Comparison of ENCODE assay signal across 8 cellular contexts in genomic region chr5:54419573-54420423, GRCh38. TPM values are rescaled to one million over a fixed set of nuclear protein-coding genes. Genes with fewer than 3 reads are reported as not detected.
DNase-seq lines count a peak whose midpoint lies in the region; ATAC-seq, FAIRE-seq and TF ChIP-seq lines count a peak whose summit lies in the region.
"Not testable (repeated sequence)": the region's sequence is repeated elsewhere in the genome, so short reads cannot be mapped to it uniquely, and the experiment has no call there.

No MANE protein-coding gene starts in this region.

- TF ChIP-seq CTCF in WTC11 (IDR thresholded peaks at IDR 0.05) (peak; percentile 59), H1 (IDR thresholded peaks at IDR 0.05; ENCODE audit: control extremely low read depth in 1 of 3, insufficient read depth in 1 of 3, low read depth in 1 of 3, low read length in 3 of 3) (peak in 2 of 3 experiments; percentile 51 to 63; a peak in 2 of 4 replicates), smooth muscle cell (IDR thresholded peaks at IDR 0.05; ENCODE audit: borderline replicate concordance, insufficient read depth, poor library complexity, severe bottlenecking) (peak; percentile 90)

- H3K4me1 ChIP-seq in CD4-positive, alpha-beta memory T cell (ENCODE audit: insufficient read depth, low read length); H1 (replicated peaks in 1 of 4; ENCODE audit: control insufficient read depth in 3 of 4, insufficient read depth in 4 of 4, low read length in 3 of 4); smooth muscle cell (ENCODE audit: low read depth): not testable (repeated sequence)

- POLR2A ChIA-PET in CD4-positive, alpha-beta memory T cell (lab: Charles Lee; ENCODE audit: partially characterized antibody): interaction anchor here (1.2 kb wide), 1 partner anchor 109 kb away, joined by 5 read pairs; the partner anchor contains the start of gene ARL15
- POLR2A ChIA-PET in WTC11 (lab: Charles Lee) (interaction anchor here (1.0 kb wide), 1 partner anchor 17 kb away, joined by 5 read pairs; no protein-coding TSS in a partner anchor), H1 (lab: Charles Lee; ENCODE audit: partially characterized antibody) (interaction anchor here (1.3 kb wide), 1 partner anchor 176 kb away, joined by 4 read pairs; no protein-coding TSS in a partner anchor)

- not testable (repeated sequence) for H2BK20ac ChIP-seq in H1 (ENCODE audit: low read length)

- H4K5ac ChIP-seq in H1 (ENCODE audit: insufficient read length, low read depth, low read length): not testable (repeated sequence)

- not testable (repeated sequence) for H3K27ac ChIP-seq in CD4-positive, alpha-beta memory T cell (ENCODE audit: low read depth, low read length); H1 (ENCODE audit: low read depth, low read length); smooth muscle cell (ENCODE audit: low read depth)

- H2AK5ac ChIP-seq in H1 (ENCODE audit: low read depth, low read length): not testable (repeated sequence)

- not testable (repeated sequence) for H3K36me3 Mint-ChIP-seq in CD4-positive, alpha-beta memory T cell; WTC11

- H3K4me3 Mint-ChIP-seq in CD4-positive, alpha-beta memory T cell; WTC11: not testable (repeated sequence)

- not testable (repeated sequence) for H3K4ac ChIP-seq in H1 (replicated peaks; ENCODE audit: insufficient read length, low read depth, low read length)

- WGBS in H1 (ENCODE audit: extremely low coverage in 1 of 2, insufficient coverage in 1 of 2, insufficient read length in 1 of 2, insufficient replicate concordance in 2 of 2, low coverage in 1 of 2, low lambda C conversion rate in 2 of 2, missing lambda C conversion rate in 1 of 2), 2 experiments: 69% methylated on average over 10 of the region's 10 CpGs; no CpG with 5 or more reads in 1 of the 2 experiments
- WGBS in smooth muscle cell (ENCODE audit: low lambda C conversion rate): 65% methylated on average over 10 of the region's 10 CpGs

- not testable (repeated sequence) for H3K79me2 ChIP-seq in H1 (ENCODE audit: control insufficient read depth in 1 of 2, insufficient read depth in 2 of 2, low read length in 2 of 2); smooth muscle cell (ENCODE audit: low read depth)

- H4K20me1 ChIP-seq in H1 (replicated peaks in 1 of 2; ENCODE audit: control insufficient read depth in 1 of 2, insufficient read depth in 2 of 2, low read length in 2 of 2); smooth muscle cell (ENCODE audit: low read depth): not testable (repeated sequence)

- not testable (repeated sequence) for H2BK5ac ChIP-seq in H1 (ENCODE audit: low read depth, low read length)

- intact Hi-C loops in CD4-positive, alpha-beta memory T cell (cut with micrococcal nuclease): loop anchor here (1.0 kb wide), 2 partner anchors 108 to 176 kb away; no protein-coding TSS in a partner anchor

- peak; percentile 40 to 47 (median 43) for DNase-seq in CD4-positive, alpha-beta memory T cell
- DNase-seq in GM19238 (ENCODE audit: insufficient read length, low spot score): peak; percentile 7
- DNase-seq in Jurkat, Clone E6-1 (ENCODE audit: low read depth, low spot score): peak; percentile 43
- peak; percentile 9 for DNase-seq in NCI-H526 treated with DMSO at 0.1 percent for 48 hours (lab: John Stamatoyannopoulos, UW)
- DNase-seq in WTC11 (ENCODE audit: low spot score); H1 (ENCODE audit: low read depth in 1 of 2, low spot score in 2 of 2); smooth muscle cell (lab: John Stamatoyannopoulos, UW; ENCODE audit: unreplicated experiment): not testable (repeated sequence)
- peak; percentile 58 for DNase-seq in kidney tubule cell (ENCODE audit: low spot score)

- not testable (repeated sequence) for H3K23ac ChIP-seq in H1 (ENCODE audit: insufficient read length)

- TF ChIP-seq RAD21 in H1 (IDR thresholded peaks at IDR 0.05 in 1 of 2, conservative IDR thresholded peaks at IDR 0.05 in 1 of 2; ENCODE audit: low read depth in 2 of 2, low read length in 2 of 2): peak; percentile 62 to 69

- not testable (repeated sequence) for H2BK15ac ChIP-seq in H1 (ENCODE audit: low read length)

- H3K27me3 Mint-ChIP-seq in CD4-positive, alpha-beta memory T cell: peaks cover 7 to 12% of the 10 kb centered on the region in 2 donors
- not testable (repeated sequence) for H3K27me3 Mint-ChIP-seq in WTC11 (ENCODE audit: low read depth)

- not testable (repeated sequence) for H3K27ac Mint-ChIP-seq in CD4-positive, alpha-beta memory T cell; WTC11

- H3K56ac ChIP-seq in H1 (replicated peaks; ENCODE audit: insufficient read length, low read depth, low read length): not testable (repeated sequence)

- not testable (repeated sequence) for H3F3A ChIP-seq in smooth muscle cell (ENCODE audit: low read depth)

- CTCF ChIA-PET in CD4-positive, alpha-beta memory T cell (lab: Charles Lee; ENCODE audit: partially characterized antibody): interaction anchor here (0.7 to 1.9 kb wide), 19 partner anchors 9 to 448 kb away, joined by 3 to 34 read pairs (median 5); partner anchors contain the start of gene ARL15
- CTCF ChIA-PET in WTC11 (lab: Charles Lee): interaction anchor here (0.6 to 1.8 kb wide), 23 partner anchors 9 to 185 kb away, joined by 3 to 32 read pairs (median 5); partner anchors contain the start of genes HSPB3 and SNX18
- CTCF ChIA-PET in H1 (lab: Charles Lee; ENCODE audit: partially characterized antibody): interaction anchor here (0.6 to 1.5 kb wide), 34 partner anchors 10 to 690 kb away, joined by 3 to 15 read pairs (median 4); partner anchors contain the start of gene ARL15

- H2BK120ac ChIP-seq in H1 (replicated peaks; ENCODE audit: low read depth, low read length): not testable (repeated sequence)

- H3K4me2 ChIP-seq in H1 (ENCODE audit: insufficient read depth in 1 of 2, low read depth in 2 of 2, low read length in 2 of 2); smooth muscle cell: not testable (repeated sequence)

- not testable (repeated sequence) for H3K14ac ChIP-seq in H1 (ENCODE audit: insufficient read length)

- H3K4me3 ChIP-seq in CD4-positive, alpha-beta memory T cell (ENCODE audit: low read length in 2 of 2); Jurkat, Clone E6-1 (ENCODE audit: low read length); H1 (ENCODE audit: extremely low read depth in 1 of 4, insufficient read depth in 2 of 4, low read depth in 3 of 4, low read length in 4 of 4); smooth muscle cell: not testable (repeated sequence)

- H2BK12ac ChIP-seq in H1 (ENCODE audit: low read depth, low read length): not testable (repeated sequence)

- H3K9me3 Mint-ChIP-seq in CD4-positive, alpha-beta memory T cell: not testable (repeated sequence)
- H3K9me3 Mint-ChIP-seq in WTC11: peaks cover 12% of the 10 kb centered on the region

- FAIRE-seq in H1 (lab: Jason Lieb, UNC): not testable (repeated sequence)

- peak; percentile 44; the same call in 1 of the 2 replicates for ATAC-seq in WTC11

- not testable (repeated sequence) for H4K91ac ChIP-seq in H1 (replicated peaks; ENCODE audit: insufficient read length, low read length)

- not testable (repeated sequence) for H3K23me2 ChIP-seq in H1 (ENCODE audit: low read depth, low read length)

- not testable (repeated sequence) for H4K8ac ChIP-seq in H1 (ENCODE audit: extremely low read depth, insufficient read depth, low read length)

- not testable (repeated sequence) for H3K36me3 ChIP-seq in CD4-positive, alpha-beta memory T cell (ENCODE audit: insufficient read depth, low read length); H1 (ENCODE audit: control insufficient read depth in 2 of 4, insufficient read depth in 4 of 4, low read length in 3 of 4); smooth muscle cell (ENCODE audit: low read depth)

- H3K79me1 ChIP-seq in H1 (ENCODE audit: low read depth, low read length): not testable (repeated sequence)

- H3K18ac ChIP-seq in H1 (ENCODE audit: extremely low read depth, low read length): not testable (repeated sequence)

- H3K9ac ChIP-seq in H1 (replicated peaks in 1 of 4; ENCODE audit: extremely low read depth in 1 of 4, low read depth in 3 of 4, low read length in 3 of 4); smooth muscle cell (ENCODE audit: low read depth): not testable (repeated sequence)

- H3K9me3 ChIP-seq in CD4-positive, alpha-beta memory T cell (ENCODE audit: control insufficient read depth in 1 of 2, low read length in 2 of 2); H1 (ENCODE audit: insufficient read depth in 2 of 2, low read depth in 1 of 2, low read length in 1 of 2); smooth muscle cell (replicated peaks; ENCODE audit: low read depth): not testable (repeated sequence)

- not testable (repeated sequence) for H3K27me3 ChIP-seq in CD4-positive, alpha-beta memory T cell (ENCODE audit: insufficient read depth, low read length); H1 (replicated peaks in 1 of 4; ENCODE audit: control insufficient read depth in 3 of 4, extremely low read depth in 1 of 4, insufficient read depth in 3 of 4, low read length in 3 of 4); smooth muscle cell (ENCODE audit: low read depth)

- not testable (repeated sequence) for H3K4me1 Mint-ChIP-seq in CD4-positive, alpha-beta memory T cell; WTC11

- not testable (repeated sequence) for TF ChIP-seq EP300 in H1 (IDR thresholded peaks at IDR 0.05; ENCODE audit: borderline replicate concordance in 1 of 2, low read depth in 2 of 2, low read length in 2 of 2)

- H2AFZ ChIP-seq in H1 (ENCODE audit: low read length); smooth muscle cell (ENCODE audit: low read depth): not testable (repeated sequence)

- TF ChIP-seq POLR2A in H1 (IDR thresholded peaks at IDR 0.05; ENCODE audit: control extremely low read depth in 1 of 2, low read depth in 2 of 2, low read length in 2 of 2): not testable (repeated sequence)

RNA-seq across cellular contexts. Expression of gene HSPB3, which starts 35.7 kb away (rescaled TPM):
- total RNA-seq in CD4-positive, alpha-beta memory T cell: not detected
- not detected for polyA plus RNA-seq in CD4-positive, alpha-beta memory T cell
- not detected for polyA plus RNA-seq in Jurkat, Clone E6-1 (2012; ENCODE audit: insufficient read depth, insufficient read length)
- not detected in 3 replicates for total RNA-seq in WTC11 (2021)
- total RNA-seq in H1 (2021; fragmentation: NEBNext Ultra II Directional; extraction: Animal tissue kit (Norgen Biotek cat#: 25700)): not detected in 2 replicates
- not detected in 2 replicates for polyA plus RNA-seq in H1 (2011; rRNA removed)
- polyA plus RNA-seq in H1 (2011; cell fraction: cytosol; rRNA removed): not detected
- polyA plus RNA-seq in H1 (2011; cell fraction: nucleus; rRNA removed): not detected
- not detected in 4 replicates for polyA plus RNA-seq in H1 (2012, experiment 1 of 2)
- polyA plus RNA-seq in H1 (2012, experiment 2 of 2): not detected
- polyA plus RNA-seq in H1 (2013, experiment 1 of 2): not detected
- polyA plus RNA-seq in H1 (2013, experiment 2 of 2): not detected
- 0.35 TPM in 1 of 2 replicates, not detected in the other for polyA minus RNA-seq in H1 (2011; rRNA and poly(A)+ RNA removed)
- not detected for polyA minus RNA-seq in H1 (2011; cell fraction: cytosol; rRNA and poly(A)+ RNA removed)
- polyA minus RNA-seq in H1 (2011; cell fraction: nucleus; rRNA and poly(A)+ RNA removed): not detected
- total RNA-seq in smooth muscle cell: 3.1 and 5.5 TPM in 2 replicates
- polyA plus RNA-seq in smooth muscle cell: 1.5 and 2.3 TPM in 2 replicates
